In the genomic region with DNA sequence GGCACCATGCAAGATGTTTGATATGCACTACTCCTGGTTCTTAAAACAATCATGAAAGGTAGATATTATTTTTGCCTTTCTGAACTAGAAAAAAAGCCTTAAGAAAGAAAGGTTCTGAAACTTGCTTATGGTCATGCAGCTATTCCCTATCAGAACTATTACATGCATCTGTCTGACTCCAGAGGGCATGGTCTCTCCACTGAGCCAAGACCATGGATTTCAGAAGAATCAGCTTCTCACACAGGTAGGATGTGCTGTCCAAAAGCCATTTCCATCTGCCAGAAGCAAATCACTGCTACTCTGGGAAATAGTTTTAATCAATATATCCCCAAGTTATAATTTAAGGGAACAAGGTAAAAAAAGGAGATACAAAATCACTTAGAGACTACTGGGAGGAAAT, we compare ENCODE assay signal across 1 cellular context.
TF ChIP-seq lines count a peak whose summit lies in the region.

No MANE protein-coding gene starts in this region.

TF ChIP-seq in GM23338, 12 proteins besides CTCF, POLR2A, EP300 and RAD21 (continued from another document):
- TF ChIP-seq, protein P1, sequence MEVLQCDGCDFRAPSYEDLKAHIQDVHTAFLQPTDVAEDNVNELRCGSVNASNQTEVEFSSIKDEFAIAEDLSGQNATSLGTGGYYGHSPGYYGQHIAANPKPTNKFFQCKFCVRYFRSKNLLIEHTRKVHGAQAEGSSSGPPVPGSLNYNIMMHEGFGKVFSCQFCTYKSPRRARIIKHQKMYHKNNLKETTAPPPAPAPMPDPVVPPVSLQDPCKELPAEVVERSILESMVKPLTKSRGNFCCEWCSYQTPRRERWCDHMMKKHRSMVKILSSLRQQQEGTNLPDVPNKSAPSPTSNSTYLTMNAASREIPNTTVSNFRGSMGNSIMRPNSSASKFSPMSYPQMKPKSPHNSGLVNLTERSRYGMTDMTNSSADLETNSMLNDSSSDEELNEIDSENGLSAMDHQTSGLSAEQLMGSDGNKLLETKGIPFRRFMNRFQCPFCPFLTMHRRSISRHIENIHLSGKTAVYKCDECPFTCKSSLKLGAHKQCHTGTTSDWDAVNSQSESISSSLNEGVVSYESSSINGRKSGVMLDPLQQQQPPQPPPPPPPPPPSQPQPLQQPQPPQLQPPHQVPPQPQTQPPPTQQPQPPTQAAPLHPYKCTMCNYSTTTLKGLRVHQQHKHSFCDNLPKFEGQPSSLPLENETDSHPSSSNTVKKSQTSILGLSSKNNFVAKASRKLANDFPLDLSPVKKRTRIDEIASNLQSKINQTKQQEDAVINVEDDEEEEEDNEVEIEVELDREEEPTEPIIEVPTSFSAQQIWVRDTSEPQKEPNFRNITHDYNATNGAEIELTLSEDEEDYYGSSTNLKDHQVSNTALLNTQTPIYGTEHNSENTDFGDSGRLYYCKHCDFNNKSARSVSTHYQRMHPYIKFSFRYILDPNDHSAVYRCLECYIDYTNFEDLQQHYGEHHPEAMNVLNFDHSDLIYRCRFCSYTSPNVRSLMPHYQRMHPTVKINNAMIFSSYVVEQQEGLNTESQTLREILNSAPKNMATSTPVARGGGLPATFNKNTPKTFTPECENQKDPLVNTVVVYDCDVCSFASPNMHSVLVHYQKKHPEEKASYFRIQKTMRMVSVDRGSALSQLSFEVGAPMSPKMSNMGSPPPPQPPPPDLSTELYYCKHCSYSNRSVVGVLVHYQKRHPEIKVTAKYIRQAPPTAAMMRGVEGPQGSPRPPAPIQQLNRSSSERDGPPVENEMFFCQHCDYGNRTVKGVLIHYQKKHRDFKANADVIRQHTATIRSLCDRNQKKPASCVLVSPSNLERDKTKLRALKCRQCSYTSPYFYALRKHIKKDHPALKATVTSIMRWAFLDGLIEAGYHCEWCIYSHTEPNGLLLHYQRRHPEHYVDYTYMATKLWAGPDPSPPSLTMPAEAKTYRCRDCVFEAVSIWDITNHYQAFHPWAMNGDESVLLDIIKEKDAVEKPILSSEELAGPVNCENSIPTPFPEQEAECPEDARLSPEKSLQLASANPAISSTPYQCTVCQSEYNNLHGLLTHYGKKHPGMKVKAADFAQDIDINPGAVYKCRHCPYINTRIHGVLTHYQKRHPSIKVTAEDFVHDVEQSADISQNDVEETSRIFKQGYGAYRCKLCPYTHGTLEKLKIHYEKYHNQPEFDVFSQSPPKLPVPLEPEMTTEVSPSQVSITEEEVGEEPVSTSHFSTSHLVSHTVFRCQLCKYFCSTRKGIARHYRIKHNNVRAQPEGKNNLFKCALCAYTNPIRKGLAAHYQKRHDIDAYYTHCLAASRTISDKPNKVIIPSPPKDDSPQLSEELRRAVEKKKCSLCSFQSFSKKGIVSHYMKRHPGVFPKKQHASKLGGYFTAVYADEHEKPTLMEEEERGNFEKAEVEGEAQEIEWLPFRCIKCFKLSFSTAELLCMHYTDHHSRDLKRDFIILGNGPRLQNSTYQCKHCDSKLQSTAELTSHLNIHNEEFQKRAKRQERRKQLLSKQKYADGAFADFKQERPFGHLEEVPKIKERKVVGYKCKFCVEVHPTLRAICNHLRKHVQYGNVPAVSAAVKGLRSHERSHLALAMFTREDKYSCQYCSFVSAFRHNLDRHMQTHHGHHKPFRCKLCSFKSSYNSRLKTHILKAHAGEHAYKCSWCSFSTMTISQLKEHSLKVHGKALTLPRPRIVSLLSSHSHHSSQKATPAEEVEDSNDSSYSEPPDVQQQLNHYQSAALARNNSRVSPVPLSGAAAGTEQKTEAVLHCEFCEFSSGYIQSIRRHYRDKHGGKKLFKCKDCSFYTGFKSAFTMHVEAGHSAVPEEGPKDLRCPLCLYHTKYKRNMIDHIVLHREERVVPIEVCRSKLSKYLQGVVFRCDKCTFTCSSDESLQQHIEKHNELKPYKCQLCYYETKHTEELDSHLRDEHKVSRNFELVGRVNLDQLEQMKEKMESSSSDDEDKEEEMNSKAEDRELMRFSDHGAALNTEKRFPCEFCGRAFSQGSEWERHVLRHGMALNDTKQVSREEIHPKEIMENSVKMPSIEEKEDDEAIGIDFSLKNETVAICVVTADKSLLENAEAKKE (CRISPR knock-in tag; IDR thresholded peaks at IDR 0.05): no peak
- TF ChIP-seq EZH2 (IDR thresholded peaks at IDR 0.05; ENCODE audit: low read depth, unreplicated experiment) (no peak), ETS1 (IDR thresholded peaks at IDR 0.05) (no peak), POLR2AphosphoS5 (IDR thresholded peaks at IDR 0.05; ENCODE audit: low read depth) (no peak), ZNF114 (CRISPR knock-in tag; IDR thresholded peaks at IDR 0.05) (no peak), JUNB (IDR thresholded peaks at IDR 0.05; ENCODE audit: unreplicated experiment) (no peak), NANOG (IDR thresholded peaks at IDR 0.05; ENCODE audit: borderline replicate concordance) (no peak), EZH2phosphoT487 (IDR thresholded peaks at IDR 0.05; ENCODE audit: unreplicated experiment) (no peak), STAT1 (IDR thresholded peaks at IDR 0.05; ENCODE audit: unreplicated experiment) (no peak)
